In genomic region chr1:218983848-218984247, GRCh38 we compare ENCODE assay signal across 11 cellular contexts.
DNase-seq lines count a peak whose midpoint lies in the region; ATAC-seq and TF ChIP-seq lines count a peak whose summit lies in the region.
"Had no signal": no experiment of that assay in that cellular context is flagged by ENCODE, and none has a peak within 500 bp of the region (broad histone marks: within the 10 kb centered on the region; RNA-seq: fewer than 3 reads in every experiment).

No MANE protein-coding gene starts in this region.

- no CpG with 5 or more reads among the region's 4 CpGs for WGBS in iPS DF 6.9 (ENCODE audit: insufficient coverage, insufficient read length)

- peaks cover 1 to 3% (median 2%) of the 10 kb centered on the region in 3 donors for H3K27me3 Mint-ChIP-seq in CD14-positive monocyte (ENCODE audit: low read depth in 3 of 3)

- H3K4me3 ChIP-seq in H7 (ENCODE audit: insufficient read depth, low read depth, low read length) (no peak overlapping the region), Panc1 (ENCODE audit: low read depth in 2 of 2, low read length in 2 of 2) (no peak overlapping the region), iPS DF 6.9 (ENCODE audit: low read length) (no peak overlapping the region)

- peaks cover 0 to 2% (median 0%) of the 10 kb centered on the region in 7 donors for H3K9me3 Mint-ChIP-seq in CD14-positive monocyte

- H3K27ac ChIP-seq in Panc1 (ENCODE audit: low read length) (no peak overlapping the region), iPS DF 6.9 (ENCODE audit: low read length) (no peak overlapping the region)

- TF ChIP-seq CTCF in CD14-positive monocyte (IDR thresholded peaks at IDR 0.05) (peak; percentile 12), Panc1 (IDR thresholded peaks at IDR 0.05) (peak; percentile 41)

- no peaks in the 10 kb centered on the region for H3K36me3 Mint-ChIP-seq in CD14-positive monocyte

- no peaks in the 10 kb centered on the region for H3K4me1 ChIP-seq in Panc1 (ENCODE audit: control insufficient read depth, insufficient read depth, low read length)
- H3K4me1 ChIP-seq in iPS DF 6.9 (ENCODE audit: control insufficient read depth, insufficient read depth, low read length) = no peaks in the 10 kb centered on the region

- POLR2A ChIA-PET in Panc1 (lab: Charles Lee) = no interaction called here

- no peaks in the 10 kb centered on the region for H3K27me3 ChIP-seq in H7 (ENCODE audit: control insufficient read depth, insufficient read depth, low read length)
- no peaks in the 10 kb centered on the region for H3K27me3 ChIP-seq in Panc1 (ENCODE audit: control insufficient read depth, insufficient read depth, low read length)
- no peaks in the 10 kb centered on the region for H3K27me3 ChIP-seq in iPS DF 6.9 (ENCODE audit: control insufficient read depth, insufficient read depth, low read length)

- intact Hi-C loops in CD14-positive monocyte (cut with micrococcal nuclease) (no loop called here), Panc1 (cut with micrococcal nuclease; ENCODE audit: unreplicated experiment) (no loop called here)

- ATAC-seq in Panc1 (no peak), GM19452 (IDR thresholded peaks at IDR 0.05; ENCODE audit: unreplicated experiment) (no peak)

- in situ Hi-C loops in Panc1 (cut with HindIII; ENCODE audit: low pct_unique_long_range_greater_than_20kb, low sequenced_read_pairs) = no loop called here

- no peaks in the 10 kb centered on the region for H3K4me1 Mint-ChIP-seq in CD14-positive monocyte

- CTCF ChIA-PET in Panc1 (lab: Charles Lee) = no interaction called here

- H3K9me3 ChIP-seq in Panc1 (ENCODE audit: control insufficient read depth, insufficient read depth, low read depth, low read length) = no peaks in the 10 kb centered on the region
- no peaks in the 10 kb centered on the region; the same call in 1 of the 2 replicates for H3K9me3 ChIP-seq in iPS DF 6.9 (ENCODE audit: control insufficient read depth, insufficient read depth, low read length)

- no peak overlapping the region for H3K27ac Mint-ChIP-seq in CD14-positive monocyte

- DNase-seq in CD14-positive monocyte (ENCODE audit: low spot score) (no peak), H7 (peak; percentile 22), Panc1 (ENCODE audit: low read depth, low spot score) (no peak), iPS DF 6.9 (ENCODE audit: low read depth, low spot score) (peak; percentile 2), NCI-H2081 (lab: John Stamatoyannopoulos, UW) (no peak), hypothalamus (lab: John Stamatoyannopoulos, UW) (no peak), MV-4-11 (lab: John Stamatoyannopoulos, UW) (no peak)
- DNase-seq: foreskin melanocyte; NCI-H146; stimulated activated CD8-positive, alpha-beta memory T cell treated with anti-CD3 and anti-CD28 coated beads, Interleukin-4, amount 100 ng/mL, for 48 hours had no signal

- H3K4me3 Mint-ChIP-seq in CD14-positive monocyte = no peak overlapping the region

- BruUV-seq in Panc1 (replicated peaks; lab: Mats Ljungman, UMichigan) = no TSS peak

- H3K36me3 ChIP-seq in H7 (replicated peaks; ENCODE audit: control insufficient read depth, insufficient read depth, low read length) (no peaks in the 10 kb centered on the region), Panc1 (ENCODE audit: control insufficient read depth, insufficient read depth, low read length) (no peaks in the 10 kb centered on the region), iPS DF 6.9 (ENCODE audit: control insufficient read depth, insufficient read depth, low read length) (no peaks in the 10 kb centered on the region)

Comparison
In these comparisons a context has a peak if more than half of its experiments do, and no peak if none do; other contexts are left out.
1. DNase-seq: peak in H7 (single experiment) and iPS DF 6.9 (single experiment); none in CD14-positive monocyte (single experiment), Panc1 (single experiment), NCI-H2081 (0 of 2), hypothalamus (0 of 51) and MV-4-11 (single experiment).